13 cellular contexts compared by ENCODE assay signal in the genomic region with DNA sequence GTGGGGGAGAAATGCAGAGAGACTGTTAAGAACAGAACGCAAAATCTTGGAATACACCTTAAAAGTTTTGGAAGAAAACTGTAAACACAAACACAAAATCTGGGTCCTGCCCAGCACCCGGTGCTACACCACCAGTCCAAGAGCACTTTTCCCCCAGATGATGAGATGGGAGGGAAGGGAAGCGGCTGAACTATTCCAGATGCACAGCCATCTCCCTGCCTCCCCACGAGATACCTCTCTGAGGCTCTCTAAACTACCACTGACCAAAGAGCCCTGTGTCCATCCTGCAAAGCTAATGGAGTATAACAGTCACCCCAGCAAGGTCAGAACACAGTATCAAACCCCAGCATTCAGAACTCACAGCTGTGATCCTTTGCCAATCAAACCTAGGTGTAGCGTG. TPM values are rescaled to one million over a fixed set of nuclear protein-coding genes. Genes with fewer than 3 reads are reported as not detected.
DNase-seq lines count a peak whose midpoint lies in the region; ATAC-seq and TF ChIP-seq lines count a peak whose summit lies in the region.
"Had no signal": no experiment of that assay in that cellular context is flagged by ENCODE, and none has a peak within 500 bp of the region (broad histone marks: within the 10 kb centered on the region; RNA-seq: fewer than 3 reads in every experiment).

No MANE protein-coding gene starts in this region.

- no peak for TF ChIP-seq POLR2A in gastrocnemius medialis (IDR thresholded peaks at IDR 0.05)

- 71% methylated on average over 5 of the region's 5 CpGs for WGBS in hepatocyte (ENCODE audit: low lambda C conversion rate, missing lambda C conversion rate)

- H3K27me3 ChIP-seq in right atrium auricular region (no peaks in the 10 kb centered on the region), hepatocyte (no peaks in the 10 kb centered on the region), gastrocnemius medialis (no peaks in the 10 kb centered on the region)
- no peaks in the 10 kb centered on the region for H3K27me3 ChIP-seq in effector memory CD4-positive, alpha-beta T cell (replicated peaks; ENCODE audit: control insufficient read depth, insufficient read depth, low read length, poor library complexity, severe bottlenecking)

- TF ChIP-seq CTCF in right atrium auricular region (IDR thresholded peaks at IDR 0.05), result no peak
- TF ChIP-seq CTCF in hepatocyte (IDR thresholded peaks at IDR 0.05; ENCODE audit: poor library complexity), result no peak
- no peak for TF ChIP-seq CTCF in gastrocnemius medialis (IDR thresholded peaks at IDR 0.05 in 4 of 5, conservative IDR thresholded peaks at IDR 0.05 in 1 of 5)

- H3K9me3 ChIP-seq in right atrium auricular region (no peaks in the 10 kb centered on the region), hepatocyte (ENCODE audit: low read depth) (no peaks in the 10 kb centered on the region), gastrocnemius medialis (no peaks in the 10 kb centered on the region)
- H3K9me3 ChIP-seq in effector memory CD4-positive, alpha-beta T cell (ENCODE audit: control insufficient read depth, low read length), result no peaks in the 10 kb centered on the region

- DNase-seq in right atrium auricular region (ENCODE audit: low spot score), result no peak
- no peak for DNase-seq in cardiac septum (ENCODE audit: low spot score)
- DNase-seq in hepatocyte (ENCODE audit: low spot score), result no peak
- no peak for DNase-seq in gastrocnemius medialis
- no peak for DNase-seq in NCI-H2196 treated with DMSO at 0.1 percent for 48 hours (lab: John Stamatoyannopoulos, UW; ENCODE audit: unreplicated experiment)
- DNase-seq in T-helper 2 cell, result no peak
- no peak for DNase-seq in effector memory CD4-positive, alpha-beta T cell
- DNase-seq: DMS79 treated with DMSO at 0.1 percent for 48 hours; NCI-H187; stimulated activated naive CD8-positive, alpha-beta T cell treated with anti-CD3 and anti-CD28 coated beads, Interleukin-15, amount 100 ng/mL, for 72 hours had no signal

- intact Hi-C loops in cardiac septum (cut with DNase I) (no loop called here), gastrocnemius medialis (cut with DNase I; ENCODE audit: low total_unique reads) (no loop called here)

- H3K4me2 ChIP-seq in hepatocyte, result peak overlapping the region; percentile 52
- H3K4me2 ChIP-seq: KMS-11 had no signal

- H3K27ac ChIP-seq in right atrium auricular region, result peak overlapping the region; percentile 82 to 92
- peak overlapping the region; percentile 83 for H3K27ac ChIP-seq in hepatocyte
- peak overlapping the region; percentile 81 to 93 (median 88) for H3K27ac ChIP-seq in gastrocnemius medialis
- H3K27ac ChIP-seq in effector memory CD4-positive, alpha-beta T cell (ENCODE audit: insufficient read depth, low read length, poor library complexity, severe bottlenecking), result no peak overlapping the region
- H3K27ac ChIP-seq: KMS-11 had no signal

- H3K9me2 ChIP-seq in hepatocyte (replicated peaks; ENCODE audit: insufficient read depth), result no peaks in the 10 kb centered on the region

- H3K4me1 ChIP-seq in right atrium auricular region (peaks cover 0 to 98% of the 10 kb centered on the region in 2 donors), hepatocyte (ENCODE audit: insufficient read depth) (peaks cover 51% of the 10 kb centered on the region), gastrocnemius medialis (peaks cover 47 to 92% of the 10 kb centered on the region in 2 donors)
- no peaks in the 10 kb centered on the region for H3K4me1 ChIP-seq in effector memory CD4-positive, alpha-beta T cell (ENCODE audit: control insufficient read depth, insufficient read depth, low read length, poor library complexity, severe bottlenecking)

- in situ Hi-C loops in gastrocnemius medialis (cut with MboI; ENCODE audit: low sequenced_read_pairs in 4 of 4), result no loop called here

- H3K4me3 ChIP-seq in right atrium auricular region (peak overlapping the region in 1 of 2 donors; percentile 18), hepatocyte (no peak overlapping the region), gastrocnemius medialis (peak overlapping the region in 3 of 4 donors; percentile 2 to 12 (median 6))
- no peak overlapping the region for H3K4me3 ChIP-seq in effector memory CD4-positive, alpha-beta T cell (ENCODE audit: insufficient read depth, low read depth, low read length, poor library complexity, severe bottlenecking)

- H3K36me3 ChIP-seq in right atrium auricular region (peaks cover 20% of the 10 kb centered on the region), hepatocyte (replicated peaks; ENCODE audit: insufficient read depth, low read depth) (no peaks in the 10 kb centered on the region), gastrocnemius medialis (peaks cover 0 to 18% of the 10 kb centered on the region in 2 donors)
- no peaks in the 10 kb centered on the region for H3K36me3 ChIP-seq in effector memory CD4-positive, alpha-beta T cell (ENCODE audit: control insufficient read depth, insufficient read depth, low read length)

- ATAC-seq in gastrocnemius medialis, result no peak
- ATAC-seq in GM21367 (IDR thresholded peaks at IDR 0.05; ENCODE audit: unreplicated experiment), result no peak
- ATAC-seq: activated CD4-positive, CD25-positive, alpha-beta regulatory T cell treated with anti-CD3 and anti-CD28 coated beads, Interleukin-2, amount 50 U/mL, for 24 hours; stimulated activated naive CD8-positive, alpha-beta T cell treated with anti-CD3 and anti-CD28 coated beads, Interleukin-15, amount 100 ng/mL, for 72 hours had no signal

- no peak overlapping the region for H2AFZ ChIP-seq in hepatocyte

- peaks cover 67% of the 10 kb centered on the region for H4K20me1 ChIP-seq in hepatocyte (ENCODE audit: insufficient read depth, poor library complexity, severe bottlenecking)

- H3K79me2 ChIP-seq in hepatocyte, result peaks cover 72% of the 10 kb centered on the region

RNA-seq across cellular contexts. Expression of gene SPARC, which starts 8.0 kb away (rescaled TPM):
- 100 to 1,000 TPM; 292 to 567 TPM for total RNA-seq in right atrium auricular region
- total RNA-seq in cardiac septum, result 539 TPM
- 4,086 and 4,089 TPM in 2 replicates for total RNA-seq in hepatocyte
- polyA plus RNA-seq in hepatocyte, result 15,889 and 16,729 TPM in 2 replicates
- total RNA-seq in gastrocnemius medialis, result 100 to 1,000 TPM in 3 of 4 donors, 10 to 100 TPM in 1; 87.7 to 209 (median 163) TPM

Comparison
In these comparisons a context has a peak if more than half of its experiments do, and no peak if none do; other contexts are left out.
1. H3K4me3 ChIP-seq: peak in gastrocnemius medialis (3 of 4); none in hepatocyte (single experiment) and effector memory CD4-positive, alpha-beta T cell (single experiment).